8 cellular contexts compared by ENCODE assay signal in the genomic region with DNA sequence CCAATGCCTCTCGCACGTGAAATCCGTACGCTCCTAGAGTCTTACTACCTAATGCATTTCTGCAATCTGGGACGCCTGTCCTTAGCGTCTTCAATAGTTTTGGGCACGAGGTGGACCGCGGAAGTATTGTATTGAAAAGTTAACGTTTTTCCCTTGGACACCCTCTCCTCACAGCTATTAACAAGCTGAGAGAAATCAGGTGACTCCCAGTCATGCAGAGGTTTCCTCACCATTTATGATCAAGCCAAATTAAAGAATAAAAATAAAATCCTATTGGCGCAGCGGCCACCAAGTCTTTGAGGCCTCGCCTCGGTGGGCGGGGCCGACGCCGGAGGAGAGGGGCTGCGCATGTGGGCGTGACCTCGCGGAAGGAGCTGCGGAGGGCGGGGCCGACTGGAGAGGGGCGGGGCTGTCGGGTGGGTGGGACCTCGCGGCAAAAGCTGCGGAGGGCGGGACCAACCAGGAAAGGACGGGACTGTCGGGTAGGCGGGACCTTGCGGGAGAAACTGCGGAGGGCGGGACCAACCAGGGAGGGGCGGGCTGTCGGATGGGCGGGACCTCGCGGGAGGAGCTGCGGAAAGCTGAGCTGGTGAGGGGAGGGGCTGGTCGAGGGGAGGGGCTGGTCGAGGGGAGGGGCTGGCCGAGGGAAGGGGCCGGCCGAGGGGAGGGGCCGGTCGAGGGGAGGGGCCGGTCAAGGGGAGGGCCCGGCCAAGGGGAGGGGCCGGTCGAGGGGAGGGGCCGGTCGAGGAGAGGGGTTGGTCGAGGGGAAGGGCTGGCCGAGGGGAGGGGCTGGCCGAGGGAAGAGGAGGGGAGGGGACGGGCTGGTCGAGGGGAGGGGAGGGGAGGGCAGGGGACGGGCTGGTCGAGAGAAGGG. TPM values are rescaled to one million over a fixed set of nuclear protein-coding genes. Genes with fewer than 3 reads are reported as not detected.
A peak's percentile ranks its signal among the peaks of the same experiment; 100 is the strongest.
DNase-seq lines count a peak whose midpoint lies in the region; ATAC-seq and TF ChIP-seq lines count a peak whose summit lies in the region.

No MANE protein-coding gene starts in this region.

- peaks cover 5% of the 10 kb centered on the region for H3K79me2 ChIP-seq in DOHH2 (ENCODE audit: control insufficient read depth, low read length)

- peak; percentile 74 for ATAC-seq in stimulated activated naive CD8-positive, alpha-beta T cell treated with anti-CD3 and anti-CD28 coated beads, Interleukin-15, amount 100 ng/mL, for 72 hours

- no peaks in the 10 kb centered on the region for H3K9me3 Mint-ChIP-seq in activated naive CD4-positive, alpha-beta T cell treated with anti-CD3 and anti-CD28 coated beads for 36 hours
- no peaks in the 10 kb centered on the region for H3K9me3 Mint-ChIP-seq in stimulated activated naive CD8-positive, alpha-beta T cell treated with anti-CD3 and anti-CD28 coated beads, Interleukin-15, amount 100 ng/mL, for 72 hours

- H3K9me2 ChIP-seq in DOHH2 (replicated peaks; ENCODE audit: control insufficient read depth, low read length) = no peaks in the 10 kb centered on the region

- peaks cover 13% of the 10 kb centered on the region for H3K4me1 ChIP-seq in DOHH2 (ENCODE audit: control insufficient read depth, low read length)
- peaks cover 9% of the 10 kb centered on the region for H3K4me1 ChIP-seq in neuron (ENCODE audit: insufficient read depth, low read length)

- no peak for TF ChIP-seq CTCF in DOHH2 (IDR thresholded peaks at IDR 0.05; ENCODE audit: low read depth, low read length, poor library complexity, severe bottlenecking)

- POLR2A ChIA-PET in HEK293T (lab: Yijun Ruan, JAX) = interaction anchor here (1.4 kb wide), 1 partner anchor 205 kb away, joined by 3 read pairs; no protein-coding TSS in a partner anchor

- H2AFZ ChIP-seq in neuron (ENCODE audit: low read depth, low read length) = peak overlapping the region; percentile 40

- H3K36me3 ChIP-seq in DOHH2 (ENCODE audit: control insufficient read depth, low read length) (peaks cover 10% of the 10 kb centered on the region), neuron (ENCODE audit: insufficient read depth, low read length) (peaks cover 10% of the 10 kb centered on the region)

- H3K4me3 ChIP-seq in DOHH2 (ENCODE audit: low read length) = peak overlapping the region; percentile 96
- H3K4me3 ChIP-seq in neuron (ENCODE audit: low read length) = peak overlapping the region; percentile 32

- H3K27me3 ChIP-seq in DOHH2 (ENCODE audit: control insufficient read depth, low read length) (peaks cover 9% of the 10 kb centered on the region), neuron (ENCODE audit: insufficient read depth, low read length) (peaks cover 3% of the 10 kb centered on the region)

- intact Hi-C loops in activated naive CD4-positive, alpha-beta T cell treated with anti-CD3 and anti-CD28 coated beads for 36 hours (cut with micrococcal nuclease) = loop anchor here (1.0 to 5.0 kb wide), 7 partner anchors 29 to 557 kb away; partner anchors contain the start of genes DYNC1H1, HSP90AA1, WDR20 and ZNF839

- peaks cover 34% of the 10 kb centered on the region for H3K4me1 Mint-ChIP-seq in activated naive CD4-positive, alpha-beta T cell treated with anti-CD3 and anti-CD28 coated beads for 36 hours (ENCODE audit: low read depth)
- peaks cover 36% of the 10 kb centered on the region for H3K4me1 Mint-ChIP-seq in stimulated activated naive CD8-positive, alpha-beta T cell treated with anti-CD3 and anti-CD28 coated beads, Interleukin-15, amount 100 ng/mL, for 72 hours

- peaks cover 14% of the 10 kb centered on the region for H3K36me3 Mint-ChIP-seq in activated naive CD4-positive, alpha-beta T cell treated with anti-CD3 and anti-CD28 coated beads for 36 hours (ENCODE audit: low read depth)

- H3K4me3 Mint-ChIP-seq in activated naive CD4-positive, alpha-beta T cell treated with anti-CD3 and anti-CD28 coated beads for 36 hours = peak overlapping the region; percentile 65
- H3K4me3 Mint-ChIP-seq in stimulated activated naive CD8-positive, alpha-beta T cell treated with anti-CD3 and anti-CD28 coated beads, Interleukin-15, amount 100 ng/mL, for 72 hours = peak overlapping the region; percentile 44 to 61

- H3K27ac Mint-ChIP-seq in activated naive CD4-positive, alpha-beta T cell treated with anti-CD3 and anti-CD28 coated beads for 36 hours = peak overlapping the region; percentile 24
- H3K27ac Mint-ChIP-seq in stimulated activated naive CD8-positive, alpha-beta T cell treated with anti-CD3 and anti-CD28 coated beads, Interleukin-15, amount 100 ng/mL, for 72 hours = no peak overlapping the region

- H3K27ac ChIP-seq in DOHH2 (ENCODE audit: low read depth, low read length) = no peak overlapping the region

- CTCF ChIA-PET in HEK293T (lab: Yijun Ruan, JAX) = interaction anchor here (0.5 to 0.7 kb wide), 2 partner anchors 201 to 1567 kb away, joined by 3 read pairs; no protein-coding TSS in a partner anchor
- CTCF ChIA-PET in activated naive CD4-positive, alpha-beta T cell treated with anti-CD3 and anti-CD28 coated beads for 36 hours (lab: Charles Lee) = interaction anchor here (0.7 to 1.7 kb wide), 6 partner anchors 10 to 370 kb away, joined by 3 to 7 read pairs (median 4); no protein-coding TSS in a partner anchor

- no peaks in the 10 kb centered on the region for H3K27me3 Mint-ChIP-seq in activated naive CD4-positive, alpha-beta T cell treated with anti-CD3 and anti-CD28 coated beads for 36 hours (ENCODE audit: low read depth)
- H3K27me3 Mint-ChIP-seq in stimulated activated naive CD8-positive, alpha-beta T cell treated with anti-CD3 and anti-CD28 coated beads, Interleukin-15, amount 100 ng/mL, for 72 hours = peaks cover 8% of the 10 kb centered on the region

- peak overlapping the region; percentile 95 for H3K4me2 ChIP-seq in DOHH2 (ENCODE audit: low read length)

- no peaks in the 10 kb centered on the region for H3F3A ChIP-seq in DOHH2 (ENCODE audit: control insufficient read depth, insufficient read depth)

- no peaks in the 10 kb centered on the region for H4K20me1 ChIP-seq in DOHH2 (ENCODE audit: control insufficient read depth, insufficient read depth, low read depth, low read length)

- peak; percentile 98 for DNase-seq in HEK293T (ENCODE audit: extremely low spot score)
- DNase-seq in NCI-H1048 (lab: John Stamatoyannopoulos, UW) = peak; percentile 91
- DNase-seq in SK-N-DZ (ENCODE audit: low spot score) = peak; percentile 86
- DNase-seq in activated naive CD4-positive, alpha-beta T cell treated with anti-CD3 and anti-CD28 coated beads for 36 hours = peak; percentile 99
- DNase-seq in foreskin melanocyte = peak; percentile 81
- peak; percentile 91 to 94 for DNase-seq in stimulated activated naive CD8-positive, alpha-beta T cell treated with anti-CD3 and anti-CD28 coated beads, Interleukin-15, amount 100 ng/mL, for 72 hours

- H3K9me3 ChIP-seq in DOHH2 (ENCODE audit: control insufficient read depth, insufficient read depth, low read length) (no peaks in the 10 kb centered on the region), neuron (ENCODE audit: low read length) (no peaks in the 10 kb centered on the region)

TF ChIP-seq in HEK293T, 16 proteins besides CTCF, POLR2A, EP300 and RAD21:
- TF ChIP-seq FOXM1 (IDR thresholded peaks at IDR 0.05; ENCODE audit: borderline replicate concordance) (no peak), L3MBTL2 (conservative IDR thresholded peaks at IDR 0.05) (peak; percentile 99)

RNA-seq across cellular contexts. Expression of gene PPP2R5C, which starts 1.1 kb away (rescaled TPM):
- 33.0 and 34.3 TPM in 2 replicates for polyA plus RNA-seq in SK-N-DZ (2014; cell fraction: cytosol; rRNA removed)
- polyA plus RNA-seq in SK-N-DZ (2014; cell fraction: nucleus; rRNA removed) = 31.6 and 43.3 TPM in 2 replicates
- 100 to 1,000 TPM; 280 to 294 TPM for total RNA-seq in activated naive CD4-positive, alpha-beta T cell treated with anti-CD3 and anti-CD28 coated beads for 36 hours
